23 cellular contexts compared by ENCODE assay signal in genomic region chr3:101144080-101144479, GRCh38.
"Had no signal": no experiment of that assay in that cellular context is flagged by ENCODE, and none has a peak within 500 bp of the region (broad histone marks: within the 10 kb centered on the region; RNA-seq: fewer than 3 reads in every experiment).

No MANE protein-coding gene starts in this region.

- DNase-seq: activated CD4-positive, alpha-beta T cell treated with anti-CD3 and anti-CD28 coated beads for 36 hours; activated CD4-positive, alpha-beta T cell treated with anti-CD3 and anti-CD28 coated beads, Interleukin-2, amount 50 U/mL, for 4 hours; activated CD4-positive, CD25-positive, alpha-beta regulatory T cell; activated effector memory CD4-positive, alpha-beta T cell treated with Interleukin-2 at 50 U/mL for 16 hours; activated naive CD4-positive, alpha-beta T cell treated with Interleukin-2 at 50 U/mL for 16 hours; dermis blood vessel endothelial cell; effector CD8-positive, alpha-beta T cell; gastrocnemius medialis; glutamatergic neuron; left cardiac atrium; left ventricle myocardium superior; mammary epithelial cell; naive thymus-derived CD4-positive, alpha-beta T cell; occipital lobe; right cardiac atrium; spleen; stimulated activated CD4-positive, alpha-beta T cell treated with anti-CD3 and anti-CD28 coated beads, Interleukin-2, amount 100 ng/mL, for 48 hours; stimulated activated naive CD4-positive, alpha-beta T cell treated with Interleukin-2 at 50 U/mL for 16 hours; T-cell had no signal

- H3K4me1 Mint-ChIP-seq: activated CD4-positive, alpha-beta T cell treated with anti-CD3 and anti-CD28 coated beads for 36 hours; neural crest cell; T-cell had no signal

- ATAC-seq: activated CD4-positive, alpha-beta T cell treated with anti-CD3 and anti-CD28 coated beads for 36 hours; gastrocnemius medialis; left cardiac atrium; left ventricle myocardium superior; naive thymus-derived CD4-positive, alpha-beta T cell; T-cell had no signal

- H3K36me3 Mint-ChIP-seq: activated naive CD8-positive, alpha-beta T cell; mesothelial cell of epicardium; naive thymus-derived CD4-positive, alpha-beta T cell; T-cell had no signal

- H3K4me3 Mint-ChIP-seq: activated CD4-positive, alpha-beta T cell treated with anti-CD3 and anti-CD28 coated beads for 36 hours; activated naive CD8-positive, alpha-beta T cell; mesothelial cell of epicardium; naive thymus-derived CD4-positive, alpha-beta T cell; neural crest cell; T-cell had no signal

- H3K9me3 ChIP-seq: gastrocnemius medialis, spleen, tibial nerve had no signal

- H3K27ac Mint-ChIP-seq: activated CD4-positive, alpha-beta T cell treated with anti-CD3 and anti-CD28 coated beads for 36 hours; activated naive CD8-positive, alpha-beta T cell; mesothelial cell of epicardium; naive thymus-derived CD4-positive, alpha-beta T cell; T-cell had no signal

- H3K9me3 Mint-ChIP-seq: mesothelial cell of epicardium, neural crest cell, T-cell had no signal

- H3K27me3 ChIP-seq: gastrocnemius medialis, spleen, tibial nerve had no signal

- H3K27ac ChIP-seq: gastrocnemius medialis, spleen, tibial nerve had no signal

- H3K4me1 ChIP-seq: gastrocnemius medialis, spleen, tibial nerve had no signal

- H3K4me3 ChIP-seq: gastrocnemius medialis, spleen, tibial nerve had no signal

- H3K36me3 ChIP-seq: gastrocnemius medialis, spleen, tibial nerve had no signal
